ENCODE assay signal across 24 cellular contexts in the genomic region with DNA sequence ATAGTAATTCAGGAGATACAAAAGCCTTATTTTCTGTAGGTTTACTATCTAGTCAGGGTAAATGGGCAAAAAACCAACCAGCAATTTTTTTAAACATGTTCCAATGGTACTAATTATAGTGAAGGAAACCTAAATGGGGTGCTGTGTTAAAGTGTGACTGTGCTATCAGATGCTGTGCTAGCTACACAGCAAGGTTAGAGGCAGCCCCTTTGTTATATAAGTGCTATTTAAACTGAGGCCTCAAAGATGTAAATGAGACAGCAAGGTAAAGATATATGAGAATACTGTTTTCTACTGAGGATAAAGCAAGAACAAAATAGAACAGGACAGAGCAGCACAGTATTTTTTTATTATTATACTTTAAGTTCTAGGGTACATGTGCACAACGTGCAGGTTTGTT.
"Had no signal": no experiment of that assay in that cellular context is flagged by ENCODE, and none has a peak within 500 bp of the region (broad histone marks: within the 10 kb centered on the region; RNA-seq: fewer than 3 reads in every experiment).

No MANE protein-coding gene starts in this region.

- H3K27ac ChIP-seq: colonic mucosa, epithelial cell of prostate, esophagus squamous epithelium, gastrocnemius medialis, heart right ventricle, left lung, lower lobe of right lung had no signal

- H3K36me3 ChIP-seq: colonic mucosa, esophagus squamous epithelium, gastrocnemius medialis, left lung, lower lobe of right lung had no signal

- H3K27me3 ChIP-seq: colonic mucosa, esophagus squamous epithelium, gastrocnemius medialis, heart right ventricle, left lung had no signal

- H3K27me3 Mint-ChIP-seq: dendritic cell treated with granulocyte-macrophage colony-stimulating factor and Interleukin-4, amounts not matched to agents 40 ng/mL and 50 ng/mL, for 4 days; effector memory CD8-positive, alpha-beta T cell; naive B cell had no signal

- ATAC-seq: effector memory CD8-positive, alpha-beta T cell; esophagus mucosa; gastrocnemius medialis; heart right ventricle; left cardiac atrium; left lung; left ventricle myocardium superior; lower lobe of right lung; mucosa of descending colon had no signal

- H3K4me3 ChIP-seq: colonic mucosa, esophagus squamous epithelium, gastrocnemius medialis, heart right ventricle, left lung, lower lobe of right lung, mucosa of descending colon had no signal

- H3K4me3 Mint-ChIP-seq: dendritic cell treated with granulocyte-macrophage colony-stimulating factor and Interleukin-4, amounts not matched to agents 40 ng/mL and 50 ng/mL, for 4 days; effector memory CD8-positive, alpha-beta T cell; endodermal cell; mesothelial cell of epicardium; naive B cell had no signal

- H3K9me3 Mint-ChIP-seq: dendritic cell treated with granulocyte-macrophage colony-stimulating factor and Interleukin-4, amounts not matched to agents 40 ng/mL and 50 ng/mL, for 4 days; endodermal cell; mesothelial cell of epicardium; naive B cell had no signal

- H3K36me3 Mint-ChIP-seq: mesothelial cell of epicardium, naive B cell had no signal

- H3K9me3 ChIP-seq: colonic mucosa, esophagus squamous epithelium, gastrocnemius medialis, heart right ventricle, left lung, lower lobe of right lung, mucosa of descending colon had no signal

- H3K4me1 Mint-ChIP-seq: endodermal cell, mesothelial cell of epicardium, naive B cell had no signal

- H3K27ac Mint-ChIP-seq: dendritic cell treated with granulocyte-macrophage colony-stimulating factor and Interleukin-4, amounts not matched to agents 40 ng/mL and 50 ng/mL, for 4 days; effector memory CD8-positive, alpha-beta T cell; endodermal cell; mesothelial cell of epicardium; naive B cell had no signal

- H3K4me1 ChIP-seq: colonic mucosa, esophagus squamous epithelium, gastrocnemius medialis, heart right ventricle, left lung, lower lobe of right lung had no signal

- DNase-seq: colonic mucosa; cortex of kidney; effector CD8-positive, alpha-beta T cell; effector memory CD8-positive, alpha-beta T cell; endodermal cell; esophagus squamous epithelium; foreskin fibroblast; foreskin melanocyte; gastrocnemius medialis; glutamatergic neuron; head of caudate nucleus; heart right ventricle; hippocampal formation; left cardiac atrium; left lung; left ventricle myocardium superior; lower lobe of right lung; mesenchymal stem cell; mucosa of descending colon; naive B cell had no signal
